ENCODE assay signal across 26 cellular contexts in the genomic region with DNA sequence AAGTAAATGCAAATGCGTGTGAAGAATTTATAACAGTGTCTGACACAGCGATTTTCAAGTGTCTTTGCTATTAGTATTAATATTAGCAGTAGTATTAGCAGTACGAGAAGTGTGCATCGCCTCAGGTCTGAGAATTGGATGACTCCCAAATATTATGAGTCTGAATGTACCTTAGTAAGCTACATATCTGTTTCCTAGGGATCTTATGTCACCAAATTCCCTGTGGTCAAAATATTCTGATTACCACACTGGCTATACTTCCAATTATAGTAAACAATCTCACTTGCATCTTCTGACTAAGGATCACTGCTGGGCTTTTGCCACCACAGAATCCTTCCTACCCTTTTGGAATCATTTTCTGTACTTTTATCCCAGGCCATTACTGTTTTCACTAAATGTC.
"Had no signal": no experiment of that assay in that cellular context is flagged by ENCODE, and none has a peak within 500 bp of the region (broad histone marks: within the 10 kb centered on the region; RNA-seq: fewer than 3 reads in every experiment).

No MANE protein-coding gene starts in this region.

- H3K4me1 ChIP-seq: esophagus squamous epithelium, heart right ventricle, left lung, prostate gland, right atrium auricular region, stomach, thyroid gland had no signal

- ATAC-seq: heart right ventricle; left cardiac atrium; left lung; naive thymus-derived CD8-positive, alpha-beta T cell; sciatic nerve; stimulated activated effector memory CD8-positive, alpha-beta T cell treated with anti-CD3 and anti-CD28 coated beads, Interleukin-12 subunit alpha, Interleukin-12 subunit beta, amount 100 ng/mL, for 72 hours had no signal

- H3K36me3 Mint-ChIP-seq: stimulated activated effector memory CD8-positive, alpha-beta T cell treated with anti-CD3 and anti-CD28 coated beads, Interleukin-12 subunit alpha, Interleukin-12 subunit beta, amount 100 ng/mL, for 72 hours; type B pancreatic cell had no signal

- H3K27ac Mint-ChIP-seq: naive thymus-derived CD8-positive, alpha-beta T cell; nephron progenitor cell; stimulated activated effector memory CD8-positive, alpha-beta T cell treated with anti-CD3 and anti-CD28 coated beads, Interleukin-12 subunit alpha, Interleukin-12 subunit beta, amount 100 ng/mL, for 72 hours; type B pancreatic cell had no signal

- H3K27me3 ChIP-seq: esophagus squamous epithelium, heart right ventricle, left lung, right atrium auricular region, stomach, thyroid gland had no signal

- H3K27ac ChIP-seq: coronary artery, esophagus squamous epithelium, heart right ventricle, left lung, prostate gland, right atrium auricular region, stomach, thyroid gland had no signal

- H3K9me3 Mint-ChIP-seq: type B pancreatic cell had no signal

- H3K27me3 Mint-ChIP-seq: naive thymus-derived CD8-positive, alpha-beta T cell; type B pancreatic cell had no signal

- H3K4me3 ChIP-seq: coronary artery, esophagus squamous epithelium, heart right ventricle, left lung, prostate gland, right atrium auricular region, stomach, thyroid gland had no signal

- H3K4me1 Mint-ChIP-seq: stimulated activated effector memory CD8-positive, alpha-beta T cell treated with anti-CD3 and anti-CD28 coated beads, Interleukin-12 subunit alpha, Interleukin-12 subunit beta, amount 100 ng/mL, for 72 hours had no signal

- DNase-seq: dermis blood vessel endothelial cell; effector memory CD4-positive, alpha-beta T cell; erythroblast; esophagus squamous epithelium; foreskin melanocyte; glutamatergic neuron; heart right ventricle; hippocampal formation; left cardiac atrium; left lung; mesendoderm; midbrain; naive thymus-derived CD8-positive, alpha-beta T cell; nephron progenitor cell; nucleus accumbens; stimulated activated CD4-positive, alpha-beta T cell treated with anti-CD3 and anti-CD28 coated beads, Interleukin-2, amount 100 ng/mL, for 24 hours; stimulated activated CD4-positive, alpha-beta T cell treated with anti-CD3 and anti-CD28 coated beads, Interleukin-4, amount 100 ng/mL, for 24 hours; stimulated activated naive CD4-positive, alpha-beta T cell treated with Interleukin-2 at 50 U/mL for 16 hours; stomach; thyroid gland had no signal

- H3K4me3 Mint-ChIP-seq: naive thymus-derived CD8-positive, alpha-beta T cell; nephron progenitor cell; stimulated activated effector memory CD8-positive, alpha-beta T cell treated with anti-CD3 and anti-CD28 coated beads, Interleukin-12 subunit alpha, Interleukin-12 subunit beta, amount 100 ng/mL, for 72 hours; type B pancreatic cell had no signal

- H3K36me3 ChIP-seq: esophagus squamous epithelium, heart right ventricle, left lung, prostate gland, right atrium auricular region, stomach, thyroid gland had no signal

- H3K9me3 ChIP-seq: esophagus squamous epithelium, left lung, prostate gland, right atrium auricular region, stomach, thyroid gland had no signal
